In genomic region chr1:84884671-84885389, GRCh38 we compare ENCODE assay signal across 16 cellular contexts. TPM values are rescaled to one million over a fixed set of nuclear protein-coding genes. Genes with fewer than 3 reads are reported as not detected.
DNase-seq lines count a peak whose midpoint lies in the region; ATAC-seq and TF ChIP-seq lines count a peak whose summit lies in the region.
"Had no signal": no experiment of that assay in that cellular context is flagged by ENCODE, and none has a peak within 500 bp of the region (broad histone marks: within the 10 kb centered on the region; RNA-seq: fewer than 3 reads in every experiment).

No MANE protein-coding gene starts in this region.

- POLR2A ChIA-PET in WTC11 (lab: Charles Lee) = no interaction called here

- H3K4me3 ChIP-seq in fibroblast of villous mesenchyme (ENCODE audit: low read depth, low read length) (no peak overlapping the region), osteoblast (ENCODE audit: insufficient read depth, low read length) (no peak overlapping the region), body of pancreas (no peak overlapping the region)
- H3K4me3 ChIP-seq: left lung had no signal

- CTCF ChIA-PET in WTC11 (lab: Charles Lee) = no interaction called here

- H3K27me3 Mint-ChIP-seq in WTC11 (ENCODE audit: low read depth) = no peaks in the 10 kb centered on the region
- H3K27me3 Mint-ChIP-seq: activated naive CD8-positive, alpha-beta T cell treated with anti-CD3 and anti-CD28 coated beads, Interleukin-2, amount 50 U/mL, for 24 hours had no signal

- no peaks in the 10 kb centered on the region for H3K27me3 ChIP-seq in osteoblast (ENCODE audit: insufficient read depth, low read length)
- no peaks in the 10 kb centered on the region for H3K27me3 ChIP-seq in body of pancreas
- H3K27me3 ChIP-seq: left lung had no signal

- 41 to 65% methylated on average over 7 of the region's 7 CpGs for WGBS in body of pancreas, 2 donors

- H3K9me3 Mint-ChIP-seq in WTC11 = peaks cover 13% of the 10 kb centered on the region
- H3K9me3 Mint-ChIP-seq: activated CD8-positive, alpha-beta T cell treated with anti-CD3 and anti-CD28 coated beads for 36 hours had no signal

- DNase-seq in GM03348 (ENCODE audit: low spot score) (peak; percentile 13), WTC11 (ENCODE audit: low spot score) (no peak), fibroblast of villous mesenchyme (ENCODE audit: low read depth) (peak; percentile 7), osteoblast (ENCODE audit: insufficient read length, low spot score, missing footprints) (peak; percentile 3), posterior vena cava (ENCODE audit: low spot score) (no peak), body of pancreas (no peak), posterior cingulate gyrus (no peak)
- DNase-seq in activated T-cell treated with anti-CD3 and anti-CD28 coated beads, Interleukin-2, amount 50 U/mL, for 1 hour = no peak
- DNase-seq: activated CD8-positive, alpha-beta T cell treated with anti-CD3 and anti-CD28 coated beads for 36 hours; activated naive CD8-positive, alpha-beta T cell treated with anti-CD3 and anti-CD28 coated beads, Interleukin-2, amount 50 U/mL, for 24 hours; C1 segment of cervical spinal cord; hypothalamus; left lung; NCI-H2029 had no signal

- no peak overlapping the region for H2AFZ ChIP-seq in osteoblast (ENCODE audit: low read length)

- peaks cover 44% of the 10 kb centered on the region for H3K36me3 Mint-ChIP-seq in WTC11

- 0 out of 2 replicates have a peak overlapping the region, but pooled peaks have one; percentile 3 for H3K27ac Mint-ChIP-seq in WTC11
- H3K27ac Mint-ChIP-seq: activated CD8-positive, alpha-beta T cell treated with anti-CD3 and anti-CD28 coated beads for 36 hours; activated naive CD8-positive, alpha-beta T cell treated with anti-CD3 and anti-CD28 coated beads, Interleukin-2, amount 50 U/mL, for 24 hours; activated T-helper 1 cell treated with anti-CD3 and anti-CD28 coated beads, Interleukin-12 subunit alpha, Interleukin-12 subunit beta, Interleukin-2, Interleukin-4 antibody, amounts not matched to agents 30 ng/mL and 10 ng/mL and 1 ng/mL, durations not matched to agents 14 hours and 24 hours and 36 hours had no signal

- H3K27ac ChIP-seq in osteoblast (ENCODE audit: low read depth, low read length) (no peak overlapping the region), body of pancreas (no peak overlapping the region)
- H3K27ac ChIP-seq: left lung had no signal

- H3K9me3 ChIP-seq in osteoblast (ENCODE audit: low read depth, low read length) (no peaks in the 10 kb centered on the region), body of pancreas (no peaks in the 10 kb centered on the region)
- H3K9me3 ChIP-seq: left lung had no signal

- intact Hi-C loops in posterior vena cava (cut with DNase I) (no loop called here), body of pancreas (cut with DNase I) (no loop called here), posterior cingulate gyrus (cut with DNase I) (no loop called here)

- no peak for TF ChIP-seq POLR2A in body of pancreas (IDR thresholded peaks at IDR 0.05)

- no peak overlapping the region for H3K4me2 ChIP-seq in osteoblast (ENCODE audit: insufficient read depth, low read length)

- peaks cover 19% of the 10 kb centered on the region for H3K4me1 Mint-ChIP-seq in WTC11

- no peaks in the 10 kb centered on the region for H3K79me2 ChIP-seq in osteoblast (ENCODE audit: insufficient read depth, low read length)

- H3K36me3 ChIP-seq in osteoblast (ENCODE audit: insufficient read depth, low read length) (no peaks in the 10 kb centered on the region), body of pancreas (replicated peaks in 1 of 2; ENCODE audit: insufficient read depth in 1 of 2, low read depth in 2 of 2) (no peaks in the 10 kb centered on the region)
- H3K36me3 ChIP-seq: left lung had no signal

- ATAC-seq in WTC11 (no peak), body of pancreas (no peak)
- ATAC-seq: activated CD8-positive, alpha-beta T cell treated with anti-CD3 and anti-CD28 coated beads for 36 hours; activated naive CD8-positive, alpha-beta T cell treated with anti-CD3 and anti-CD28 coated beads, Interleukin-2, amount 50 U/mL, for 24 hours; left lung had no signal

- no peaks in the 10 kb centered on the region for H4K20me1 ChIP-seq in osteoblast (ENCODE audit: insufficient read depth, low read length)

- TF ChIP-seq CTCF in WTC11 (IDR thresholded peaks at IDR 0.05) = no peak
- TF ChIP-seq CTCF in fibroblast of villous mesenchyme (IDR thresholded peaks at IDR 0.05; ENCODE audit: insufficient read depth, low read depth, low read length) = peak; percentile 12
- TF ChIP-seq CTCF in osteoblast (IDR thresholded peaks at IDR 0.05; ENCODE audit: extremely low read depth, low read depth, low read length) = peak; percentile 11
- TF ChIP-seq CTCF in body of pancreas (IDR thresholded peaks at IDR 0.05) = no peak

- peaks cover 2% of the 10 kb centered on the region for H3K4me1 ChIP-seq in osteoblast (ENCODE audit: insufficient read depth, low read length)
- H3K4me1 ChIP-seq in body of pancreas = peaks cover 12% of the 10 kb centered on the region
- H3K4me1 ChIP-seq: left lung had no signal

- H3K4me3 Mint-ChIP-seq in WTC11 = no peak overlapping the region
- H3K4me3 Mint-ChIP-seq: activated CD8-positive, alpha-beta T cell treated with anti-CD3 and anti-CD28 coated beads for 36 hours; activated naive CD8-positive, alpha-beta T cell treated with anti-CD3 and anti-CD28 coated beads, Interleukin-2, amount 50 U/mL, for 24 hours; activated T-helper 1 cell treated with anti-CD3 and anti-CD28 coated beads, Interleukin-12 subunit alpha, Interleukin-12 subunit beta, Interleukin-2, Interleukin-4 antibody, amounts not matched to agents 30 ng/mL and 10 ng/mL and 1 ng/mL, durations not matched to agents 14 hours and 24 hours and 36 hours had no signal

TF ChIP-seq in WTC11, 78 proteins besides CTCF, POLR2A, EP300 and RAD21:
- no peak for TF ChIP-seq CDX4 (CRISPR knock-in tag; IDR thresholded peaks at IDR 0.05; ENCODE audit: borderline replicate concordance)
- no peak for TF ChIP-seq TP53 (CRISPR knock-in tag; IDR thresholded peaks at IDR 0.05)
- TF ChIP-seq ZNF396 (CRISPR knock-in tag; IDR thresholded peaks at IDR 0.05; ENCODE audit: borderline replicate concordance) = no peak
- no peak for TF ChIP-seq SP1 (CRISPR knock-in tag; conservative IDR thresholded peaks at IDR 0.05)
- TF ChIP-seq ZNF512 (CRISPR knock-in tag; IDR thresholded peaks at IDR 0.05; ENCODE audit: borderline replicate concordance) = no peak
- no peak for TF ChIP-seq RELA (CRISPR knock-in tag; IDR thresholded peaks at IDR 0.05; ENCODE audit: borderline replicate concordance)
- TF ChIP-seq SMAD4 (CRISPR knock-in tag; IDR thresholded peaks at IDR 0.05) = no peak
- TF ChIP-seq FOXK1 (CRISPR knock-in tag; IDR thresholded peaks at IDR 0.05) = no peak
- TF ChIP-seq ZNF532 (CRISPR knock-in tag; IDR thresholded peaks at IDR 0.05; ENCODE audit: borderline replicate concordance) = no peak
- TF ChIP-seq MYBL2 (CRISPR knock-in tag; IDR thresholded peaks at IDR 0.05) = no peak

RNA-seq across cellular contexts. Expression of gene LPAR3, which starts 8.2 kb away (rescaled TPM):
- total RNA-seq in WTC11 (2021) (26.8 to 33.3 TPM (median 27.6 TPM) in 3 replicates), fibroblast of villous mesenchyme (1.9 and 2.6 TPM in 2 replicates), osteoblast (0.29 TPM in 1 of 2 replicates, not detected in the other), posterior vena cava (not detected), body of pancreas (10 to 100 TPM; 17.1 to 19.7 TPM)
- total RNA-seq: HT-29 had no signal

Comparison
In these comparisons a context has a peak if more than half of its experiments do, and no peak if none do; other contexts are left out.
1. DNase-seq: peak in GM03348 (single experiment), fibroblast of villous mesenchyme (single experiment) and osteoblast (single experiment); none in WTC11 (single experiment), posterior vena cava (single experiment), activated T-cell treated with anti-CD3 and anti-CD28 coated beads, Interleukin-2, amount 50 U/mL, for 1 hour (single experiment), body of pancreas (0 of 4) and posterior cingulate gyrus (0 of 10).
2. CTCF ChIP-seq: peak in fibroblast of villous mesenchyme (single experiment) and osteoblast (single experiment); none in WTC11 (single experiment) and body of pancreas (0 of 7).